ENCODE assay signal across 2 cellular contexts in genomic region chr2:158953926-158954763, GRCh38.
TF ChIP-seq lines count a peak whose summit lies in the region.

No MANE protein-coding gene starts in this region.

TF ChIP-seq in K562, 482 proteins besides CTCF, POLR2A, EP300 and RAD21 (continued from another document):
- TF ChIP-seq IRF1 (CRISPR knock-in tag; IDR thresholded peaks at IDR 0.05; ENCODE audit: borderline replicate concordance) (no peak), ATF7 (IDR thresholded peaks at IDR 0.05) (peak; percentile 69; the same call in 1 of the 2 replicates), ZNF407 (IDR thresholded peaks at IDR 0.05; ENCODE audit: low read depth) (no peak), NR0B1 (IDR thresholded peaks at IDR 0.05; ENCODE audit: partially characterized antibody) (no peak), ATF3 (IDR thresholded peaks at IDR 0.05) (peak; percentile 34; the same call in 1 of the 2 replicates), ATF3 (CRISPR knock-in tag; conservative IDR thresholded peaks at IDR 0.05) (no peak), CREM (IDR thresholded peaks at IDR 0.05; ENCODE audit: low read depth) (0 out of 2 replicates have a peak, but pooled peaks have one; percentile 31), JUND (IDR thresholded peaks at IDR 0.05; ENCODE audit: borderline replicate concordance, low read depth, low read length) (peak; percentile 51; the same call in 1 of the 2 replicates), JUND (tag; IDR thresholded peaks at IDR 0.05; ENCODE audit: borderline replicate concordance, low read depth, low read length) (no peak), ZNF347 (CRISPR knock-in tag; IDR thresholded peaks at IDR 0.05; ENCODE audit: low read depth) (no peak)

TF ChIP-seq in liver, 16 proteins besides CTCF, POLR2A, EP300 and RAD21 (continued from another document):
- no peak for TF ChIP-seq FOXA1 (IDR thresholded peaks at IDR 0.05)
- no peak for TF ChIP-seq MAX (IDR thresholded peaks at IDR 0.05)
- peak; percentile 80 for TF ChIP-seq HNF4G (IDR thresholded peaks at IDR 0.05)
- no peak for TF ChIP-seq TAF1 (conservative IDR thresholded peaks at IDR 0.05)
- TF ChIP-seq ATF3 (IDR thresholded peaks at IDR 0.05) = no peak
- TF ChIP-seq HNF4A (conservative IDR thresholded peaks at IDR 0.05) = peak; percentile 84 to 91
- TF ChIP-seq JUND (IDR thresholded peaks at IDR 0.05) = peak in 1 of 2 donors; percentile 40
- TF ChIP-seq RXRA (IDR thresholded peaks at IDR 0.05) = peak; percentile 37 to 38
- no peak for TF ChIP-seq EGR1 (IDR thresholded peaks at IDR 0.05; ENCODE audit: low read depth in 2 of 2)
- peak; percentile 46 for TF ChIP-seq SP1 (IDR thresholded peaks at IDR 0.05)
- no peak for TF ChIP-seq GABPA (IDR thresholded peaks at IDR 0.05 in 1 of 2, conservative IDR thresholded peaks at IDR 0.05 in 1 of 2)
- no peak for TF ChIP-seq REST (IDR thresholded peaks at IDR 0.05)
TF ChIP-seq in liver: peak in this region for 6.
